ENCODE assay signal across 12 cellular contexts in genomic region chr16:11978080-11978479, GRCh38. TPM values are rescaled to one million over a fixed set of nuclear protein-coding genes. Genes with fewer than 3 reads are reported as not detected.
A peak's percentile ranks its signal among the peaks of the same experiment; 100 is the strongest.
DNase-seq lines count a peak whose midpoint lies in the region; ATAC-seq, FAIRE-seq and TF ChIP-seq lines count a peak whose summit lies in the region.
"Had no signal": no experiment of that assay in that cellular context is flagged by ENCODE, and none has a peak within 500 bp of the region (broad histone marks: within the 10 kb centered on the region; RNA-seq: fewer than 3 reads in every experiment).

No MANE protein-coding gene starts in this region.

- H3K4me1 Mint-ChIP-seq in activated naive CD8-positive, alpha-beta T cell treated with anti-CD3 and anti-CD28 coated beads, Interleukin-2, amount 50 U/mL, for 24 hours: peaks cover 45% of the 10 kb centered on the region
- H3K4me1 Mint-ChIP-seq in naive thymus-derived CD4-positive, alpha-beta T cell: peaks cover 33 to 55% (median 42%) of the 10 kb centered on the region in 7 donors

- peak overlapping the region; percentile 86 for H3K27ac Mint-ChIP-seq in activated naive CD8-positive, alpha-beta T cell treated with anti-CD3 and anti-CD28 coated beads, Interleukin-2, amount 50 U/mL, for 24 hours
- H3K27ac Mint-ChIP-seq in naive thymus-derived CD4-positive, alpha-beta T cell: peak overlapping the region in 8 of 9 donors; percentile 51 to 96 (median 88)

- no peak for TF ChIP-seq RAD21 in A549 (conservative IDR thresholded peaks at IDR 0.05 in 1 of 2, IDR thresholded peaks at IDR 0.05 in 1 of 2)

- no peak for DNase-seq in A549 (ENCODE audit: low read depth in 1 of 2, low spot score in 1 of 2)
- no peak for DNase-seq in activated naive CD8-positive, alpha-beta T cell treated with anti-CD3 and anti-CD28 coated beads, Interleukin-2, amount 50 U/mL, for 24 hours
- DNase-seq in naive thymus-derived CD4-positive, alpha-beta T cell: no peak
- DNase-seq in mucosa of descending colon: no peak
- DNase-seq in sciatic nerve (ENCODE audit: low spot score): no peak
- DNase-seq in hypothalamus (lab: John Stamatoyannopoulos, UW): no peak
- no peak for DNase-seq in NCI-H1417 (lab: John Stamatoyannopoulos, UW)
- DNase-seq: MV-4-11 had no signal

- H3K36me3 Mint-ChIP-seq in activated naive CD8-positive, alpha-beta T cell treated with anti-CD3 and anti-CD28 coated beads, Interleukin-2, amount 50 U/mL, for 24 hours (ENCODE audit: low read depth): no peaks in the 10 kb centered on the region
- peaks cover 0 to 5% (median 3%) of the 10 kb centered on the region in 5 donors for H3K36me3 Mint-ChIP-seq in naive thymus-derived CD4-positive, alpha-beta T cell

- H3K4me3 Mint-ChIP-seq in activated naive CD8-positive, alpha-beta T cell treated with anti-CD3 and anti-CD28 coated beads, Interleukin-2, amount 50 U/mL, for 24 hours: peak overlapping the region; percentile 97
- H3K4me3 Mint-ChIP-seq in naive thymus-derived CD4-positive, alpha-beta T cell: peak overlapping the region; percentile 85 to 99 (median 94)

- no peaks in the 10 kb centered on the region for H3K27me3 ChIP-seq in naive thymus-derived CD4-positive, alpha-beta T cell (ENCODE audit: control insufficient read depth in 2 of 2, insufficient read depth in 2 of 2, low read length in 2 of 2)

- FAIRE-seq in A549 (lab: Jason Lieb, UNC): no peak
- FAIRE-seq: colon, H1 had no signal

- H3K9me3 ChIP-seq in A549 (no peaks in the 10 kb centered on the region), mucosa of descending colon (no peaks in the 10 kb centered on the region)
- H3K9me3 ChIP-seq in naive thymus-derived CD4-positive, alpha-beta T cell (ENCODE audit: control insufficient read depth in 2 of 3, low read length in 3 of 3): no peaks in the 10 kb centered on the region

- H3K4me1 ChIP-seq in A549: peaks cover 8% of the 10 kb centered on the region
- H3K4me1 ChIP-seq in naive thymus-derived CD4-positive, alpha-beta T cell (ENCODE audit: control insufficient read depth in 2 of 2, insufficient read depth in 2 of 2, low read length in 2 of 2): peaks cover 11 to 19% of the 10 kb centered on the region in 2 donors
- H3K4me1 ChIP-seq in mucosa of descending colon (ENCODE audit: low read depth): peaks cover 16% of the 10 kb centered on the region

- H3K27ac ChIP-seq in A549: peak overlapping the region in 1 of 2 experiments; percentile 95; a peak in 3 of 6 replicates
- no peak overlapping the region for H3K27ac ChIP-seq in naive thymus-derived CD4-positive, alpha-beta T cell (ENCODE audit: low read depth, low read length)

- H3K4me3 ChIP-seq in A549 (no peak overlapping the region), mucosa of descending colon (no peak overlapping the region)
- H3K4me3 ChIP-seq in naive thymus-derived CD4-positive, alpha-beta T cell (ENCODE audit: low read length): no peak overlapping the region

- 74% methylated on average over 2 of the region's 2 CpGs for WGBS in A549 (ENCODE audit: missing lambda C conversion rate)

- H3K36me3 ChIP-seq in naive thymus-derived CD4-positive, alpha-beta T cell (ENCODE audit: control insufficient read depth in 2 of 3, insufficient read depth in 3 of 3, low read length in 3 of 3): peaks cover 0 to 8% (median 0%) of the 10 kb centered on the region in 3 experiments
- H3K36me3 ChIP-seq in mucosa of descending colon (ENCODE audit: low read depth): no peaks in the 10 kb centered on the region

- POLR2A ChIA-PET in A549 (lab: Yijun Ruan, JAX): interaction anchor here (2.1 kb wide), 1 partner anchor 62 kb away, joined by 21 read pairs; the partner anchor contains the start of gene GSPT1
- POLR2A ChIA-PET in naive thymus-derived CD4-positive, alpha-beta T cell (lab: Charles Lee): interaction anchor here (1.0 to 1.4 kb wide), 3 partner anchors 32 to 119 kb away, joined by 4 read pairs; partner anchors contain the start of gene GSPT1

- no peak for TF ChIP-seq EP300 in A549 (IDR thresholded peaks at IDR 0.05)

- H3K27me3 Mint-ChIP-seq in activated naive CD8-positive, alpha-beta T cell treated with anti-CD3 and anti-CD28 coated beads, Interleukin-2, amount 50 U/mL, for 24 hours: no peaks in the 10 kb centered on the region
- H3K27me3 Mint-ChIP-seq in naive thymus-derived CD4-positive, alpha-beta T cell: no peaks in the 10 kb centered on the region

- H3K4me2 ChIP-seq in A549: peak overlapping the region; percentile 90

- TF ChIP-seq CTCF in A549 (IDR thresholded peaks at IDR 0.05) (no peak), mucosa of descending colon (IDR thresholded peaks at IDR 0.05) (no peak)

- TF ChIP-seq POLR2A in A549 (IDR thresholded peaks at IDR 0.05; ENCODE audit: low read length): no peak
- TF ChIP-seq POLR2A in GM19099 (IDR thresholded peaks at IDR 0.05; ENCODE audit: extremely low read depth, insufficient read length, low read depth): peak; percentile 7

- no peak for ATAC-seq in A549
- ATAC-seq in activated naive CD8-positive, alpha-beta T cell treated with anti-CD3 and anti-CD28 coated beads, Interleukin-2, amount 50 U/mL, for 24 hours: no peak
- no peak for ATAC-seq in naive thymus-derived CD4-positive, alpha-beta T cell
- no peak for ATAC-seq in mucosa of descending colon
- no peak for ATAC-seq in sciatic nerve

- CTCF ChIA-PET in A549 (lab: Yijun Ruan, JAX): interaction anchor here (1.6 to 3.4 kb wide), 2 partner anchors 84 to 90 kb away, joined by 6 to 22 read pairs; no protein-coding TSS in a partner anchor
- CTCF ChIA-PET in naive thymus-derived CD4-positive, alpha-beta T cell (lab: Charles Lee): interaction anchor here (1.0 kb wide), 1 partner anchor 10 kb away, joined by 5 read pairs; no protein-coding TSS in a partner anchor

- intact Hi-C loops in naive thymus-derived CD4-positive, alpha-beta T cell (cut with micrococcal nuclease): loop anchor here (5.0 to 10.0 kb wide), 3 partner anchors 104 to 1236 kb away; partner anchors contain the start of genes CLEC16A (in 1 of the 2), DEXI (in 1 of the 2) and NUBP1 (in 1 of the 2)
- intact Hi-C loops in mucosa of descending colon (cut with DNase I, micrococcal nuclease) (no loop called here), sciatic nerve (cut with DNase I) (loop anchor here (10.0 kb wide), 1 partner anchor 87 kb away; no protein-coding TSS in a partner anchor)

- no peaks in the 10 kb centered on the region for H3K9me3 Mint-ChIP-seq in activated naive CD8-positive, alpha-beta T cell treated with anti-CD3 and anti-CD28 coated beads, Interleukin-2, amount 50 U/mL, for 24 hours
- H3K9me3 Mint-ChIP-seq in naive thymus-derived CD4-positive, alpha-beta T cell: peaks cover 0 to 2% (median 0%) of the 10 kb centered on the region in 11 donors

TF ChIP-seq in A549, 52 proteins besides CTCF, POLR2A, EP300 and RAD21:
- TF ChIP-seq HEYL (CRISPR knock-in tag; IDR thresholded peaks at IDR 0.05) (no peak), HDAC2 (IDR thresholded peaks at IDR 0.05) (no peak), NFE2L2 (conservative IDR thresholded peaks at IDR 0.05; ENCODE audit: low read length) (no peak), PHF8 (IDR thresholded peaks at IDR 0.05; ENCODE audit: borderline replicate concordance, low read depth) (no peak), HOXB13 (CRISPR knock-in tag; IDR thresholded peaks at IDR 0.05; ENCODE audit: low read depth) (no peak), TP53 (CRISPR knock-in tag; IDR thresholded peaks at IDR 0.05) (no peak), TFCP2L1 (CRISPR knock-in tag; IDR thresholded peaks at IDR 0.05) (no peak), CHD2 (IDR thresholded peaks at IDR 0.05; ENCODE audit: low read length, partially characterized antibody) (no peak), RFX5 (IDR thresholded peaks at IDR 0.05) (no peak), HOXB5 (CRISPR knock-in tag; IDR thresholded peaks at IDR 0.05) (no peak), SREBF2 (IDR thresholded peaks at IDR 0.05) (no peak), MAFK (IDR thresholded peaks at IDR 0.05; ENCODE audit: partially characterized antibody) (no peak), BHLHE40 (IDR thresholded peaks at IDR 0.05; ENCODE audit: low read depth, low read length) (no peak), MYC (IDR thresholded peaks at IDR 0.05; ENCODE audit: borderline replicate concordance, low read length) (no peak), ZNF302 (CRISPR knock-in tag; IDR thresholded peaks at IDR 0.05) (no peak), MAX (IDR thresholded peaks at IDR 0.05) (no peak)

RNA-seq across cellular contexts. Expression of gene SNX29, which starts 1.5 kb away (rescaled TPM):
- polyA plus RNA-seq in A549 (2011; rRNA removed) (4.3 and 4.6 TPM in 2 replicates), A549 (2017; fragmentation: RNase III; extraction: RNeasy Plus Mini Kit Qiagen cat#74134 plus additional on column Dnase treatment) (2.4 to 2.8 TPM (median 2.5 TPM) in 3 replicates)
- 1.8 and 2.4 TPM in 2 replicates for polyA plus RNA-seq in A549 (2012; cell fraction: cytosol; rRNA removed)
- polyA plus RNA-seq in A549 (2012; cell fraction: nucleus; rRNA removed): 2.4 and 2.6 TPM in 2 replicates
- polyA minus RNA-seq in A549 (2011; rRNA and poly(A)+ RNA removed): 25.7 and 33.7 TPM in 2 replicates
- total RNA-seq in naive thymus-derived CD4-positive, alpha-beta T cell: 10 to 100 TPM; 20.4 to 67.5 (median 36.6) TPM
- 10 to 100 TPM; 16.2 to 17.6 TPM for polyA plus RNA-seq in naive thymus-derived CD4-positive, alpha-beta T cell
- total RNA-seq in mucosa of descending colon (10 to 100 TPM; 21.0 to 32.2 (median 21.9) TPM), sciatic nerve (54.4 TPM)

RNA-seq across cellular contexts. Expression of gene TNFRSF17, which starts 13.1 kb away (rescaled TPM):
- not detected in 2 replicates for polyA plus RNA-seq in A549 (2011; rRNA removed)
- polyA plus RNA-seq in A549 (2012; cell fraction: cytosol; rRNA removed): not detected in 2 replicates
- polyA plus RNA-seq in A549 (2012; cell fraction: nucleus; rRNA removed): not detected in 2 replicates
- not detected in 3 replicates for polyA plus RNA-seq in A549 (2017; fragmentation: RNase III; extraction: RNeasy Plus Mini Kit Qiagen cat#74134 plus additional on column Dnase treatment)
- polyA minus RNA-seq in A549 (2011; rRNA and poly(A)+ RNA removed): not detected in 2 replicates
- total RNA-seq in naive thymus-derived CD4-positive, alpha-beta T cell: 1 to 10 TPM in 2 of 5 experiments, not detected in 3; 1.2 to 1.8 TPM
- polyA plus RNA-seq in naive thymus-derived CD4-positive, alpha-beta T cell: not detected
- total RNA-seq in mucosa of descending colon: 1 to 10 TPM; 1.2 to 3.3 (median 2.1) TPM
- not detected for total RNA-seq in sciatic nerve
- total RNA-seq: H1, temporal lobe had no signal
- polyA plus RNA-seq: H1 had no signal

RNA-seq across cellular contexts. Expression of gene NPIPB2, which starts 36.2 kb away (rescaled TPM):
- polyA plus RNA-seq in A549 (2011; rRNA removed) (6.6 and 16.4 TPM in 2 replicates), A549 (2017; fragmentation: RNase III; extraction: RNeasy Plus Mini Kit Qiagen cat#74134 plus additional on column Dnase treatment) (2.7 to 3.6 TPM (median 3.0 TPM) in 3 replicates)
- 7.5 and 11.8 TPM in 2 replicates for polyA plus RNA-seq in A549 (2012; cell fraction: cytosol; rRNA removed)
- polyA plus RNA-seq in A549 (2012; cell fraction: nucleus; rRNA removed): 20.6 and 50.3 TPM in 2 replicates
- 4.7 and 7.0 TPM in 2 replicates for polyA minus RNA-seq in A549 (2011; rRNA and poly(A)+ RNA removed)
- total RNA-seq in naive thymus-derived CD4-positive, alpha-beta T cell: 10 to 100 TPM; 13.7 to 31.0 (median 19.1) TPM
- 1 to 10 TPM; 2.2 to 3.2 TPM for polyA plus RNA-seq in naive thymus-derived CD4-positive, alpha-beta T cell
- total RNA-seq in mucosa of descending colon (10 to 100 TPM; 11.1 to 17.6 (median 15.3) TPM), sciatic nerve (11.9 TPM)

Comparison
In these comparisons a context has a peak if more than half of its experiments do, and no peak if none do; other contexts are left out.
1. intact Hi-C loops: an anchor here in naive thymus-derived CD4-positive, alpha-beta T cell (5.0 to 10.0 kb wide) and sciatic nerve (10.0 kb wide); none called in mucosa of descending colon.